In genomic region chr2:71790261-71791038, GRCh38 we compare ENCODE assay signal across 24 cellular contexts.
"Had no signal": no experiment of that assay in that cellular context is flagged by ENCODE, and none has a peak within 500 bp of the region (broad histone marks: within the 10 kb centered on the region; RNA-seq: fewer than 3 reads in every experiment).

No MANE protein-coding gene starts in this region.

- ATAC-seq: activated CD8-positive, alpha-beta T cell treated with anti-CD3 and anti-CD28 coated beads, Interleukin-2, amount 10 ng/mL, durations not matched to agents 7 days and 5 days; heart right ventricle; left ventricle myocardium superior; mucosa of descending colon; stimulated activated naive B cell treated with anti-CD40 and anti-IgM and Interleukin-4, amounts not matched to agents 10 μg/mL and 1 μg/mL and 100 μg/mL, for 72 hours had no signal

- H3K36me3 ChIP-seq: esophagus squamous epithelium, heart right ventricle, prostate gland, right atrium auricular region, tibial artery had no signal

- H3K4me1 ChIP-seq: esophagus squamous epithelium, heart right ventricle, right atrium auricular region had no signal

- DNase-seq: activated CD4-positive, alpha-beta T cell treated with anti-CD3 and anti-CD28 coated beads, Interleukin-2, amount 10 ng/mL, durations not matched to agents 24 days and 14 days; activated CD4-positive, CD25-positive, alpha-beta regulatory T cell; activated CD8-positive, alpha-beta memory T cell treated with anti-CD3 and anti-CD28 coated beads, Interleukin-2, amount 50 U/mL, for 4 hours; activated CD8-positive, alpha-beta T cell treated with anti-CD3 and anti-CD28 coated beads, Interleukin-2, amount 10 ng/mL, durations not matched to agents 7 days and 5 days; activated gamma-delta T cell; dermis blood vessel endothelial cell; effector memory CD4-positive, alpha-beta T cell; esophagus squamous epithelium; heart right ventricle; kidney glomerular epithelial cell; left ventricle myocardium superior; mucosa of descending colon; naive B cell; stimulated activated CD4-positive, alpha-beta T cell treated with anti-CD3 and anti-CD28 coated beads, Interleukin-15, amount 100 ng/mL, for 24 hours; stimulated activated CD4-positive, alpha-beta T cell treated with anti-CD3 and anti-CD28 coated beads, Interleukin-4, amount 100 ng/mL, for 1 hour; stimulated activated naive B cell treated with anti-CD40 and anti-IgM and Interleukin-4, amounts not matched to agents 10 μg/mL and 1 μg/mL and 100 μg/mL, for 72 hours had no signal

- H3K4me3 ChIP-seq: esophagus squamous epithelium, heart right ventricle, mucosa of descending colon, prostate gland, right atrium auricular region, tibial artery had no signal

- H3K4me3 Mint-ChIP-seq: activated CD4-positive, alpha-beta T cell treated with anti-CD3 and anti-CD28 coated beads, Interleukin-2, amount 10 ng/mL, durations not matched to agents 24 days and 14 days; activated CD8-positive, alpha-beta T cell treated with anti-CD3 and anti-CD28 coated beads, Interleukin-2, amount 10 ng/mL, durations not matched to agents 7 days and 5 days; activated naive CD4-positive, alpha-beta T cell treated with anti-CD3 and anti-CD28 coated beads, Interleukin-2, amount 50 U/mL, for 24 hours; naive B cell; neural crest cell; stimulated activated naive B cell treated with anti-CD40 and anti-IgM and Interleukin-4, amounts not matched to agents 10 μg/mL and 1 μg/mL and 100 μg/mL, for 72 hours had no signal

- H3K27me3 ChIP-seq: esophagus squamous epithelium, heart right ventricle, right atrium auricular region, tibial artery had no signal

- H3K9me3 Mint-ChIP-seq: activated CD4-positive, alpha-beta T cell treated with anti-CD3 and anti-CD28 coated beads, Interleukin-2, amount 10 ng/mL, durations not matched to agents 24 days and 14 days; activated naive CD4-positive, alpha-beta T cell treated with anti-CD3 and anti-CD28 coated beads, Interleukin-2, amount 50 U/mL, for 24 hours; neural crest cell; stimulated activated naive B cell treated with anti-CD40 and anti-IgM and Interleukin-4, amounts not matched to agents 10 μg/mL and 1 μg/mL and 100 μg/mL, for 72 hours had no signal

- H3K36me3 Mint-ChIP-seq: activated naive CD4-positive, alpha-beta T cell treated with anti-CD3 and anti-CD28 coated beads, Interleukin-2, amount 50 U/mL, for 24 hours; naive B cell; stimulated activated naive B cell treated with anti-CD40 and anti-IgM and Interleukin-4, amounts not matched to agents 10 μg/mL and 1 μg/mL and 100 μg/mL, for 72 hours had no signal

- H3K4me1 Mint-ChIP-seq: activated CD4-positive, alpha-beta T cell treated with anti-CD3 and anti-CD28 coated beads, Interleukin-2, amount 10 ng/mL, durations not matched to agents 24 days and 14 days; activated naive CD4-positive, alpha-beta T cell treated with anti-CD3 and anti-CD28 coated beads, Interleukin-2, amount 50 U/mL, for 24 hours; naive B cell; stimulated activated naive B cell treated with anti-CD40 and anti-IgM and Interleukin-4, amounts not matched to agents 10 μg/mL and 1 μg/mL and 100 μg/mL, for 72 hours had no signal

- H3K27ac Mint-ChIP-seq: activated CD4-positive, alpha-beta T cell treated with anti-CD3 and anti-CD28 coated beads, Interleukin-2, amount 10 ng/mL, durations not matched to agents 24 days and 14 days; activated CD8-positive, alpha-beta T cell treated with anti-CD3 and anti-CD28 coated beads, Interleukin-2, amount 10 ng/mL, durations not matched to agents 7 days and 5 days; activated naive CD4-positive, alpha-beta T cell treated with anti-CD3 and anti-CD28 coated beads, Interleukin-2, amount 50 U/mL, for 24 hours; naive B cell; stimulated activated naive B cell treated with anti-CD40 and anti-IgM and Interleukin-4, amounts not matched to agents 10 μg/mL and 1 μg/mL and 100 μg/mL, for 72 hours had no signal

- H3K9me3 ChIP-seq: esophagus squamous epithelium, heart right ventricle, mucosa of descending colon, prostate gland, right atrium auricular region, tibial artery had no signal

- H3K27ac ChIP-seq: esophagus squamous epithelium, heart right ventricle, prostate gland, right atrium auricular region, tibial artery had no signal

- FAIRE-seq: astrocyte, bronchial epithelial cell, urothelium cell line had no signal
